ENCODE assay signal across 8 cellular contexts in the genomic region with DNA sequence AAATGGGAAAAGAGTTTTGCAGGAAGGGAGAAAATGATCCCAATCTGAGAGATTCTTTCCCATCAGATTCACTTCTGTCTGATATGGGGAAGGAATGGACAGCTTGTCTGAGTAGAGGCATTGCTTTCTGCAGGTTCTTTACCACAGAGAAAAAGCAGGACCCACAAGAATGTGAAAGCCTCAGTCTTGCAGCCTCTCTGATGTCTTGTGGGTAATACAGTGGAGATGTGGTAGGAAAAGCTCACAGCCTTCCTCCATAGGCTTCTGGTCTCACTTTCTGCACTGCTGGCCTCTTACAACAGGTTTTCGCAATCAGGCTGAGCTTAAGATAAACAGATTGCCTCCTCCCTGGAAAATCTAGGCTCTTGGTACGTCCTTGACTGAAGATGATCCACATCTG. TPM values are rescaled to one million over a fixed set of nuclear protein-coding genes. Genes with fewer than 3 reads are reported as not detected.
DNase-seq lines count a peak whose midpoint lies in the region; ATAC-seq and TF ChIP-seq lines count a peak whose summit lies in the region.

No MANE protein-coding gene starts in this region.

- DNase-seq in Panc1 (ENCODE audit: low read depth, low spot score) (no peak), endodermal cell (no peak), myocyte (ENCODE audit: low read depth) (peak; percentile 80)

- no peaks in the 10 kb centered on the region for H4K20me1 ChIP-seq in BLaER1

- peak overlapping the region; percentile 64 for H3K4me3 ChIP-seq in BLaER1
- peak overlapping the region; percentile 49 to 91 for H3K4me3 ChIP-seq in Panc1 (ENCODE audit: low read depth in 2 of 2, low read length in 2 of 2)
- H3K4me3 ChIP-seq in endodermal cell (ENCODE audit: low read length) = peak overlapping the region; percentile 77

- H3K36me3 Mint-ChIP-seq in endodermal cell (ENCODE audit: low read depth) = peaks cover 1% of the 10 kb centered on the region

- H3K9me3 Mint-ChIP-seq in endodermal cell = peaks cover 12% of the 10 kb centered on the region

- H3K27ac Mint-ChIP-seq in endodermal cell = no peak overlapping the region

- H3K27me3 Mint-ChIP-seq in endodermal cell (ENCODE audit: insufficient read depth) = no peaks in the 10 kb centered on the region

- ATAC-seq in GM21529 (IDR thresholded peaks at IDR 0.05; ENCODE audit: unreplicated experiment) (peak; percentile 44), Panc1 (peak; percentile 73), GM18861 (IDR thresholded peaks at IDR 0.05; ENCODE audit: unreplicated experiment) (no peak), GM18858 (IDR thresholded peaks at IDR 0.05; ENCODE audit: unreplicated experiment) (no peak), HG02610 (IDR thresholded peaks at IDR 0.05; ENCODE audit: unreplicated experiment) (no peak)

- intact Hi-C loops in Panc1 (cut with micrococcal nuclease; ENCODE audit: unreplicated experiment) = no loop called here

- in situ Hi-C loops in Panc1 (cut with HindIII; ENCODE audit: low pct_unique_long_range_greater_than_20kb, low sequenced_read_pairs) = no loop called here

- H3K27me3 ChIP-seq in BLaER1 = no peaks in the 10 kb centered on the region
- H3K27me3 ChIP-seq in Panc1 (ENCODE audit: control insufficient read depth, insufficient read depth, low read length) = no peaks in the 10 kb centered on the region
- H3K27me3 ChIP-seq in endodermal cell (ENCODE audit: control insufficient read depth, insufficient read depth, low read length, poor library complexity, severe bottlenecking) = no peaks in the 10 kb centered on the region

- no peak overlapping the region for H3K4me3 Mint-ChIP-seq in endodermal cell

- TSS peak; percentile 85 for BruUV-seq in Panc1 (replicated peaks; lab: Mats Ljungman, UMichigan)

- H3K9me3 ChIP-seq in BLaER1 (0 out of 2 replicates have a peak, but pooled peaks cover under 1% of the 10 kb centered on the region), Panc1 (ENCODE audit: control insufficient read depth, insufficient read depth, low read depth, low read length) (no peaks in the 10 kb centered on the region), endodermal cell (ENCODE audit: control insufficient read depth, low read length) (peaks cover 4% of the 10 kb centered on the region)

- TF ChIP-seq CTCF in Panc1 (IDR thresholded peaks at IDR 0.05) = no peak
- no peak for TF ChIP-seq CTCF in endodermal cell (conservative IDR thresholded peaks at IDR 0.05)

- H3K9ac ChIP-seq in BLaER1 (peak overlapping the region; percentile 42; the same call in 1 of the 2 replicates), endodermal cell (ENCODE audit: extremely low read depth, low read length, poor library complexity, severe bottlenecking) (no peak overlapping the region)

- CTCF ChIA-PET in Panc1 (lab: Charles Lee) = interaction anchor here (0.6 to 0.7 kb wide), 3 partner anchors 26 to 421 kb away, joined by 3 to 18 read pairs (median 3); no protein-coding TSS in a partner anchor

- no peaks in the 10 kb centered on the region for H3K36me3 ChIP-seq in BLaER1
- H3K36me3 ChIP-seq in Panc1 (ENCODE audit: control insufficient read depth, insufficient read depth, low read length) = no peaks in the 10 kb centered on the region
- no peaks in the 10 kb centered on the region for H3K36me3 ChIP-seq in endodermal cell (ENCODE audit: control insufficient read depth, insufficient read depth, low read length)

- POLR2A ChIA-PET in Panc1 (lab: Charles Lee) = interaction anchor here (0.6 kb wide), 1 partner anchor 12 kb away, joined by 6 read pairs; no protein-coding TSS in a partner anchor

- WGBS in endodermal cell (ENCODE audit: insufficient coverage in 1 of 2, insufficient read length in 1 of 2), 2 experiments = 89 to 90% methylated on average over 2 of the region's 2 CpGs

- H3K4me1 ChIP-seq in BLaER1 = peaks cover 35% of the 10 kb centered on the region
- H3K4me1 ChIP-seq in Panc1 (ENCODE audit: control insufficient read depth, insufficient read depth, low read length) = peaks cover 30% of the 10 kb centered on the region
- peaks cover 8% of the 10 kb centered on the region for H3K4me1 ChIP-seq in endodermal cell (ENCODE audit: control insufficient read depth, insufficient read depth, low read length)

- H3K4me1 Mint-ChIP-seq in endodermal cell = peaks cover 14% of the 10 kb centered on the region

- H3K4me2 ChIP-seq in BLaER1 = peak overlapping the region; percentile 91

- H3K27ac ChIP-seq in BLaER1 (peak overlapping the region; percentile 69), Panc1 (ENCODE audit: low read length) (peak overlapping the region; percentile 82), endodermal cell (ENCODE audit: low read depth, low read length) (no peak overlapping the region)

RNA-seq across cellular contexts. Expression of gene IFIT1, which starts 0.6 kb away (rescaled TPM):
- total RNA-seq in Panc1 (2021; ENCODE audit: unreplicated experiment) (43.8 TPM), endodermal cell (under 1 TPM in 1 of 2 donors, not detected in 1; 0.59 TPM), myocyte (22.7 and 49.0 TPM in 2 replicates)
- polyA plus RNA-seq in Panc1 (2012; ENCODE audit: insufficient read length) = 12.1 TPM
- 7.4 TPM for polyA plus RNA-seq in endodermal cell (2013, experiment 1 of 2)
- polyA plus RNA-seq in endodermal cell (2013, experiment 2 of 2) = 7.7 TPM
- polyA plus RNA-seq in myocyte (2012) = 5.6 TPM

RNA-seq across cellular contexts. Expression of gene IFIT1B, which starts 15.1 kb away (rescaled TPM):
- total RNA-seq in Panc1 (2021; ENCODE audit: unreplicated experiment) = not detected
- not detected for polyA plus RNA-seq in Panc1 (2012; ENCODE audit: insufficient read length)
- not detected for total RNA-seq in endodermal cell
- polyA plus RNA-seq in endodermal cell (2013, experiment 1 of 2) = not detected
- polyA plus RNA-seq in endodermal cell (2013, experiment 2 of 2) = not detected
- not detected in 2 replicates for total RNA-seq in myocyte
- not detected for polyA plus RNA-seq in myocyte (2012)

RNA-seq across cellular contexts. Expression of gene IFIT5, which starts 21.4 kb away (rescaled TPM):
- total RNA-seq in Panc1 (2021; ENCODE audit: unreplicated experiment) (11.1 TPM), endodermal cell (1 to 10 TPM; 1.5 to 2.5 TPM), myocyte (19.5 and 21.6 TPM in 2 replicates)
- 3.6 TPM for polyA plus RNA-seq in Panc1 (2012; ENCODE audit: insufficient read length)
- 9.4 TPM for polyA plus RNA-seq in endodermal cell (2013, experiment 1 of 2)
- polyA plus RNA-seq in endodermal cell (2013, experiment 2 of 2) = 8.8 TPM
- 4.4 TPM for polyA plus RNA-seq in myocyte (2012)

Comparison
In these comparisons a context has a peak if more than half of its experiments do, and no peak if none do; other contexts are left out.
1. ATAC-seq: peak in GM21529 (single experiment) and Panc1 (single experiment); none in GM18861 (single experiment), GM18858 (single experiment) and HG02610 (single experiment).
2. RNA of gene IFIT1, which starts 0.6 kb away (total RNA-seq): 22.7 to 49.0 TPM in myocyte and 43.8 TPM in Panc1 (single experiment); 0.59 TPM in endodermal cell; every median in the first group is over 10 times any median in the second.
3. Peak in every context shown above with its lines, with median percentiles within 50 percentile points of each other: H3K4me3 ChIP-seq.